In genomic region chr5:173616577-173617118, GRCh38 we compare ENCODE assay signal across 8 cellular contexts. TPM values are rescaled to one million over a fixed set of nuclear protein-coding genes. Genes with fewer than 3 reads are reported as not detected.
A peak's percentile ranks its signal among the peaks of the same experiment; 100 is the strongest.
DNase-seq lines count a peak whose midpoint lies in the region; ATAC-seq, FAIRE-seq and TF ChIP-seq lines count a peak whose summit lies in the region.

Gene BOD1, minus strand, starts transcription at chr5:173616650. Its CDS starts 214 bp downstream, at chr5:173616436.

- peak; percentile 87 for FAIRE-seq in endometrium (lab: Jason Lieb, UNC)

- H2AFZ ChIP-seq in OCI-LY3 (ENCODE audit: low read depth, low read length) = peak within 1 kb of the TSS; percentile 56

- peak within 1 kb of the TSS; percentile 93 for H3K4me3 ChIP-seq in OCI-LY3 (ENCODE audit: low read length)
- H3K4me3 ChIP-seq in mesodermal cell (ENCODE audit: extremely low read depth, insufficient read depth, low read length, poor library complexity, severe bottlenecking) = peak within 1 kb of the TSS; percentile 91

- no peak for TF ChIP-seq CTCF in OCI-LY3 (IDR thresholded peaks at IDR 0.05; ENCODE audit: low read depth, low read length)

- DNase-seq in D341Med (ENCODE audit: low spot score) (peak; percentile 91), HuH-7.5 (ENCODE audit: low spot score) (peak; percentile 82)
- DNase-seq in activated CD8-positive, alpha-beta memory T cell treated with anti-CD3 and anti-CD28 coated beads, Interleukin-2, amount 50 U/mL, for 48 hours = peak; percentile 92
- DNase-seq in stimulated activated CD8-positive, alpha-beta memory T cell treated with anti-CD3 and anti-CD28 coated beads, Interleukin-15, amount 100 ng/mL, for 24 hours (ENCODE audit: low read depth) = peak; percentile 66

- WGBS in mesodermal cell (ENCODE audit: insufficient coverage in 2 of 2), 2 experiments = 9 to 14% methylated on average over 20 to 28 of the region's 37 CpGs

- H3K79me2 ChIP-seq in OCI-LY3 (ENCODE audit: low read length) = peaks cover 47% of the 10 kb centered on the region

- H3K4me1 ChIP-seq in OCI-LY3 (ENCODE audit: low read length) = peaks cover 28% of the 10 kb centered on the region
- peaks cover 20% of the 10 kb centered on the region for H3K4me1 ChIP-seq in mesodermal cell (ENCODE audit: control insufficient read depth, insufficient read depth, low read length, poor library complexity, severe bottlenecking)

- peaks cover 40% of the 10 kb centered on the region for H4K20me1 ChIP-seq in OCI-LY3 (ENCODE audit: insufficient read depth, low read length)

- ATAC-seq in GM21528 (IDR thresholded peaks at IDR 0.05; ENCODE audit: low FRiP score, unreplicated experiment) = peak; percentile 91

- H3K27ac ChIP-seq in OCI-LY3 (ENCODE audit: low read length) (peak within 1 kb of the TSS; percentile 60), mesodermal cell (ENCODE audit: low read depth, low read length, severe bottlenecking) (peak within 1 kb of the TSS; percentile 95)

- peaks cover 17% of the 10 kb centered on the region for H3K36me3 ChIP-seq in OCI-LY3 (replicated peaks; ENCODE audit: low read depth, low read length)
- peaks cover 23% of the 10 kb centered on the region for H3K36me3 ChIP-seq in mesodermal cell (ENCODE audit: control insufficient read depth, insufficient read depth, low read length)

- H3K27me3 ChIP-seq in OCI-LY3 (ENCODE audit: low read depth, low read length) = no peaks in the 10 kb centered on the region

- peak within 1 kb of the TSS; percentile 93 for H3K4me2 ChIP-seq in OCI-LY3 (ENCODE audit: low read length)

- H3K9me3 ChIP-seq in OCI-LY3 (ENCODE audit: insufficient read depth, low read length) (no peaks in the 10 kb centered on the region), mesodermal cell (ENCODE audit: control insufficient read depth, low read length) (no peaks in the 10 kb centered on the region)

- peak within 1 kb of the TSS; percentile 84 for H3K9ac ChIP-seq in OCI-LY3 (ENCODE audit: low read length)

RNA-seq across cellular contexts. Expression of gene BOD1, which starts in this region (rescaled TPM):
- polyA plus RNA-seq in mesodermal cell (2013, experiment 1 of 2) = 105 TPM
- polyA plus RNA-seq in mesodermal cell (2013, experiment 2 of 2) = 99.7 TPM

Comparison
In these comparisons a context has a peak if more than half of its experiments do, and no peak if none do; other contexts are left out.
1. Peak in every context shown above with its lines: DNase-seq, ATAC-seq, H3K4me3 ChIP-seq and H3K27ac ChIP-seq.